In the genomic region with DNA sequence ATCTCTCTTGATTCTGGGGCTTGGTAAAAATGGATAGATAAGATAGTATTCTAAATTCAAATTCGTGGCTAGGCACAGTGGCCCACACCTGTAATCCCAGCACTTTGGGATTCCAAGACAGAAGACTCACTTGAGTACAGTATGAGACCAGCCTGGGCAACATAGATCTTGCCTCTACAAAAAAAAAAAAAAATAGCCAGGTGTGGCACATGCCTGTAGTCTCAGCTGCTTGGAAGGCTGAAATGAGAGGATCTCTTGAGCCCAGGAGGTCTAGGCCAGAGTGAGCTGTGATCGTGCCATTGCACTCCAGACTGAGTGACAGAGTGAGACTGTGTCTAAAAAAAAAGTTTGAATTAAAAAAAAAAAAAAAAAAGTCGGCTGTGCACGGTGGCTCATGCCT, we compare ENCODE assay signal across 27 cellular contexts. TPM values are rescaled to one million over a fixed set of nuclear protein-coding genes. Genes with fewer than 3 reads are reported as not detected.
DNase-seq lines count a peak whose midpoint lies in the region; ATAC-seq, FAIRE-seq and TF ChIP-seq lines count a peak whose summit lies in the region.
"Had no signal": no experiment of that assay in that cellular context is flagged by ENCODE, and none has a peak within 500 bp of the region (broad histone marks: within the 10 kb centered on the region; RNA-seq: fewer than 3 reads in every experiment).

No MANE protein-coding gene starts in this region.

- no TSS peak for BruUV-seq in A673 (replicated peaks; lab: Mats Ljungman, UMichigan)

- POLR2A ChIA-PET in A673 (lab: Charles Lee; ENCODE audit: low non-redundant PET) (no interaction called here), HEK293 (lab: Yijun Ruan, JAX) (interaction anchor here (0.6 to 0.7 kb wide), 2 partner anchors 9 to 21 kb away, joined by 3 read pairs; partner anchors contain the start of gene PDP2)

- TF ChIP-seq CTCF in A673 (conservative IDR thresholded peaks at IDR 0.05; ENCODE audit: low read depth, low read length) (no peak), HEK293 (tag by site-specific recombination; IDR thresholded peaks at IDR 0.05) (no peak), kidney (IDR thresholded peaks at IDR 0.05; ENCODE audit: borderline replicate concordance, extremely low read depth, insufficient read depth) (no peak)

- peak overlapping the region; percentile 71 for H3K27ac Mint-ChIP-seq in stimulated activated effector memory CD8-positive, alpha-beta T cell treated with anti-CD3 and anti-CD28 coated beads, Interleukin-12 subunit alpha, Interleukin-12 subunit beta, amount 100 ng/mL, for 72 hours
- no peak overlapping the region for H3K27ac Mint-ChIP-seq in activated naive CD8-positive, alpha-beta T cell treated with anti-CD3 and anti-CD28 coated beads for 36 hours
- H3K27ac Mint-ChIP-seq: CD4-positive, alpha-beta T cell; GM23338; HFFc6 had no signal

- H3K36me3 ChIP-seq in A673 (ENCODE audit: insufficient read depth, low read length, poor library complexity, severe bottlenecking), result peaks cover 35% of the 10 kb centered on the region
- H3K36me3 ChIP-seq in HEK293 (ENCODE audit: control insufficient read depth in 2 of 2, insufficient read depth in 1 of 2, low read length in 2 of 2), result peaks cover 9 to 33% of the 10 kb centered on the region in 2 experiments; a peak in 2 of 3 replicates
- peaks cover 10 to 15% of the 10 kb centered on the region in 2 donors for H3K36me3 ChIP-seq in kidney (ENCODE audit: control insufficient read depth in 1 of 2, insufficient read depth in 2 of 2, low read length in 2 of 2)

- no peak overlapping the region for H3K4me3 Mint-ChIP-seq in stimulated activated effector memory CD8-positive, alpha-beta T cell treated with anti-CD3 and anti-CD28 coated beads, Interleukin-12 subunit alpha, Interleukin-12 subunit beta, amount 100 ng/mL, for 72 hours
- H3K4me3 Mint-ChIP-seq in activated naive CD8-positive, alpha-beta T cell treated with anti-CD3 and anti-CD28 coated beads for 36 hours, result no peak overlapping the region
- H3K4me3 Mint-ChIP-seq: CD4-positive, alpha-beta T cell; GM23338; HFFc6 had no signal

- ATAC-seq in stimulated activated effector memory CD8-positive, alpha-beta T cell treated with anti-CD3 and anti-CD28 coated beads, Interleukin-12 subunit alpha, Interleukin-12 subunit beta, amount 100 ng/mL, for 72 hours, result no peak
- no peak for ATAC-seq in GM18873 (IDR thresholded peaks at IDR 0.05; ENCODE audit: low FRiP score, unreplicated experiment)
- ATAC-seq: GM23338 had no signal

- H3K4me3 ChIP-seq in A673 (ENCODE audit: low read depth, low read length, poor library complexity, severe bottlenecking) (no peak overlapping the region), HEK293 (ENCODE audit: low read depth, low read length) (no peak overlapping the region), kidney (ENCODE audit: low read length in 2 of 2) (no peak overlapping the region)
- H3K4me3 ChIP-seq: GM23338 had no signal

- peaks cover 46% of the 10 kb centered on the region for H3K4me1 Mint-ChIP-seq in stimulated activated effector memory CD8-positive, alpha-beta T cell treated with anti-CD3 and anti-CD28 coated beads, Interleukin-12 subunit alpha, Interleukin-12 subunit beta, amount 100 ng/mL, for 72 hours
- peaks cover 20% of the 10 kb centered on the region for H3K4me1 Mint-ChIP-seq in activated naive CD8-positive, alpha-beta T cell treated with anti-CD3 and anti-CD28 coated beads for 36 hours

- H3K27me3 ChIP-seq in A673 (replicated peaks; ENCODE audit: insufficient read depth, low read depth, low read length, poor library complexity), result no peaks in the 10 kb centered on the region

- FAIRE-seq in kidney (lab: Jason Lieb, UNC), result no peak
- FAIRE-seq: A204.1, D721Med, GM12892, GM18507, H54 had no signal

- intact Hi-C loops in A673 (cut with micrococcal nuclease; ENCODE audit: unreplicated experiment), result loop anchor here (10.0 kb wide), 1 partner anchor 265 kb away; the partner anchor contains the start of genes B3GNT9, FBXL8 and TRADD
- intact Hi-C loops in kidney (cut with DNase I), result no loop called here

- H3K27ac ChIP-seq in A673 (ENCODE audit: low read depth, low read length, poor library complexity, severe bottlenecking) (peak overlapping the region; percentile 30), HEK293 (ENCODE audit: extremely low read depth, low read depth, low read length) (no peak overlapping the region), kidney (ENCODE audit: low read depth in 2 of 2, low read length in 2 of 2) (no peak overlapping the region)
- H3K27ac ChIP-seq: C4-2B, HL-60 had no signal

- no peak for DNase-seq in A673 (ENCODE audit: low spot score)
- peak; percentile 2 for DNase-seq in kidney
- no peak for DNase-seq in stimulated activated effector memory CD8-positive, alpha-beta T cell treated with anti-CD3 and anti-CD28 coated beads, Interleukin-12 subunit alpha, Interleukin-12 subunit beta, amount 100 ng/mL, for 72 hours (ENCODE audit: low spot score in 2 of 2)
- DNase-seq in activated effector memory CD4-positive, alpha-beta T cell treated with Interleukin-2 at 50 U/mL for 16 hours, result no peak
- no peak for DNase-seq in activated naive CD8-positive, alpha-beta T cell treated with anti-CD3 and anti-CD28 coated beads for 36 hours
- DNase-seq in NCI-H82 treated with DMSO at 0.1 percent for 48 hours (lab: John Stamatoyannopoulos, UW; ENCODE audit: unreplicated experiment), result no peak
- DNase-seq: AML-193; Caco-2; CD4-positive, alpha-beta T cell; DMS153; DMS79; GDM1; HCEC 1CT; HFFc6 had no signal

- H3K4me1 ChIP-seq in A673 (ENCODE audit: insufficient read depth, low read length, poor library complexity, severe bottlenecking) (peaks cover 9% of the 10 kb centered on the region), HEK293 (ENCODE audit: control insufficient read depth, insufficient read depth, low read length) (peaks cover 8% of the 10 kb centered on the region), kidney (ENCODE audit: control insufficient read depth in 1 of 2, insufficient read depth in 1 of 2, low read depth in 1 of 2, low read length in 2 of 2) (peaks cover 15 to 17% of the 10 kb centered on the region in 2 donors)

- no peaks in the 10 kb centered on the region for H3K27me3 Mint-ChIP-seq in activated naive CD8-positive, alpha-beta T cell treated with anti-CD3 and anti-CD28 coated beads for 36 hours
- H3K27me3 Mint-ChIP-seq: CD4-positive, alpha-beta T cell had no signal

- H3K9ac ChIP-seq in kidney (ENCODE audit: low read length in 2 of 2), result no peak overlapping the region

- peaks cover 88% of the 10 kb centered on the region for H3K36me3 Mint-ChIP-seq in stimulated activated effector memory CD8-positive, alpha-beta T cell treated with anti-CD3 and anti-CD28 coated beads, Interleukin-12 subunit alpha, Interleukin-12 subunit beta, amount 100 ng/mL, for 72 hours
- peaks cover 11% of the 10 kb centered on the region for H3K36me3 Mint-ChIP-seq in activated naive CD8-positive, alpha-beta T cell treated with anti-CD3 and anti-CD28 coated beads for 36 hours

- H3K9me3 Mint-ChIP-seq in stimulated activated effector memory CD8-positive, alpha-beta T cell treated with anti-CD3 and anti-CD28 coated beads, Interleukin-12 subunit alpha, Interleukin-12 subunit beta, amount 100 ng/mL, for 72 hours, result no peaks in the 10 kb centered on the region
- H3K9me3 Mint-ChIP-seq in activated naive CD8-positive, alpha-beta T cell treated with anti-CD3 and anti-CD28 coated beads for 36 hours, result no peaks in the 10 kb centered on the region
- H3K9me3 Mint-ChIP-seq: CD4-positive, alpha-beta T cell; GM23338; HFFc6 had no signal

- H3K9me3 ChIP-seq in A673 (ENCODE audit: low read depth, low read length, poor library complexity, severe bottlenecking) (no peaks in the 10 kb centered on the region), HEK293 (ENCODE audit: control insufficient read depth, insufficient read depth, low read depth, low read length) (no peaks in the 10 kb centered on the region), kidney (ENCODE audit: control insufficient read depth in 1 of 2, low read length in 2 of 2) (no peaks in the 10 kb centered on the region)
- H3K9me3 ChIP-seq: Caco-2 had no signal

- CTCF ChIA-PET in A673 (lab: Charles Lee), result no interaction called here
- CTCF ChIA-PET in HEK293 (lab: Yijun Ruan, JAX), result interaction anchor here (0.6 to 1.7 kb wide), 7 partner anchors 9 to 266 kb away, joined by 3 to 14 read pairs (median 4); partner anchors contain the start of genes CDH16, CES3 and PDP2

TF ChIP-seq in HEK293, 187 proteins besides CTCF, POLR2A, EP300 and RAD21:
- TF ChIP-seq, protein P1, sequence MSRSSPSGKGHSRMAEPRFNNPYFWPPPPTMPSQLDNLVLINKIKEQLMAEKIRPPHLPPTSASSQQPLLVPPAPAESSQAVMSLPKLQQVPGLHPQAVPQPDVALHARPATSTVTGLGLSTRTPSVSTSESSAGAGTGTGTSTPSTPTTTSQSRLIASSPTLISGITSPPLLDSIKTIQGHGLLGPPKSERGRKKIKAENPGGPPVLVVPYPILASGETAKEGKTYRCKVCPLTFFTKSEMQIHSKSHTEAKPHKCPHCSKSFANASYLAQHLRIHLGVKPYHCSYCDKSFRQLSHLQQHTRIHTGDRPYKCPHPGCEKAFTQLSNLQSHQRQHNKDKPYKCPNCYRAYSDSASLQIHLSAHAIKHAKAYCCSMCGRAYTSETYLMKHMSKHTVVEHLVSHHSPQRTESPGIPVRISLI (tag by site-specific recombination; IDR thresholded peaks at IDR 0.05), result peak; percentile 88
- no peak for TF ChIP-seq ZNF184 (tag by site-specific recombination; IDR thresholded peaks at IDR 0.05)

RNA-seq across cellular contexts. Expression of gene PDP2, which starts 9.3 kb away (rescaled TPM):
- 40.5 and 42.0 TPM in 2 replicates for total RNA-seq in A673 (2021)
- 9.2 TPM for total RNA-seq in kidney
- polyA plus RNA-seq in kidney (ENCODE audit: insufficient read depth, low read depth, low replicate concordance), result 5.1 TPM
- 10 to 100 TPM; 25.5 to 25.9 TPM for total RNA-seq in activated naive CD8-positive, alpha-beta T cell treated with anti-CD3 and anti-CD28 coated beads for 36 hours

RNA-seq across cellular contexts. Expression of gene CDH16, which starts 29.1 kb away (rescaled TPM):
- not detected in 2 replicates for total RNA-seq in A673 (2021)
- 1,188 TPM for total RNA-seq in kidney
- polyA plus RNA-seq in kidney (ENCODE audit: insufficient read depth, low read depth, low replicate concordance), result 1,180 TPM
- not detected for total RNA-seq in activated naive CD8-positive, alpha-beta T cell treated with anti-CD3 and anti-CD28 coated beads for 36 hours
- total RNA-seq: CD4-positive, alpha-beta T cell; Daoy; GM23338; HT1080 had no signal
- polyA plus RNA-seq: BJ, GM23338 had no signal

RNA-seq across cellular contexts. Expression of gene RRAD, which starts 35.7 kb away (rescaled TPM):
- total RNA-seq in A673 (2021) (0.19 and 0.28 TPM in 2 replicates), kidney (90.9 TPM)
- polyA plus RNA-seq in kidney (ENCODE audit: insufficient read depth, low read depth, low replicate concordance), result 14.3 TPM
- total RNA-seq in activated naive CD8-positive, alpha-beta T cell treated with anti-CD3 and anti-CD28 coated beads for 36 hours, result under 1 TPM; 0.20 to 0.33 TPM
- total RNA-seq: GM23338, HT1080 had no signal

RNA-seq across cellular contexts. Expression of gene CIAO2B, which starts 44.6 kb away (rescaled TPM):
- total RNA-seq in A673 (2021) (97.4 and 108 TPM in 2 replicates), kidney (71.2 TPM)
- 284 TPM for polyA plus RNA-seq in kidney (ENCODE audit: insufficient read depth, low read depth, low replicate concordance)
- total RNA-seq in activated naive CD8-positive, alpha-beta T cell treated with anti-CD3 and anti-CD28 coated beads for 36 hours, result 100 to 1,000 TPM; 152 to 153 TPM

RNA-seq across cellular contexts. Expression of gene CA7, which starts 45.4 kb away (rescaled TPM):
- not detected in 2 replicates for total RNA-seq in A673 (2021)
- not detected for total RNA-seq in kidney
- polyA plus RNA-seq in kidney (ENCODE audit: insufficient read depth, low read depth, low replicate concordance), result not detected
- total RNA-seq in activated naive CD8-positive, alpha-beta T cell treated with anti-CD3 and anti-CD28 coated beads for 36 hours, result not detected
- total RNA-seq: CD4-positive, alpha-beta T cell; Daoy; HFFc6; HT1080 had no signal
- polyA plus RNA-seq: BJ had no signal

Comparison
In these comparisons a context has a peak if more than half of its experiments do, and no peak if none do; other contexts are left out.
1. RNA of gene CDH16, which starts 29.1 kb away (total RNA-seq): 1,188 TPM in kidney (single experiment); not detected in A673 and not detected in activated naive CD8-positive, alpha-beta T cell treated with anti-CD3 and anti-CD28 coated beads for 36 hours; every median in the first group is over 1,000 times any median in the second.
2. RNA of gene RRAD, which starts 35.7 kb away (total RNA-seq): 90.9 TPM in kidney (single experiment); 0.20 to 0.33 TPM in activated naive CD8-positive, alpha-beta T cell treated with anti-CD3 and anti-CD28 coated beads for 36 hours and 0.19 to 0.28 TPM in A673; every median in the first group is over 10 times any median in the second.